Comparison of ENCODE assay signal across 23 cellular contexts in genomic region chr7:14673202-14673601, GRCh38.
"Had no signal": no experiment of that assay in that cellular context is flagged by ENCODE, and none has a peak within 500 bp of the region (broad histone marks: within the 10 kb centered on the region; RNA-seq: fewer than 3 reads in every experiment).

No MANE protein-coding gene starts in this region.

- H3K36me3 ChIP-seq: SJSA1 had no signal

- H3K9me3 ChIP-seq: SJSA1 had no signal

- H3K4me3 ChIP-seq: K562, SJSA1, SK-N-MC had no signal

- DNase-seq: Kasumi-1, MM.1S, NCI-H1092 treated with DMSO at 0.1 percent for 48 hours, NCI-H1436, NCI-H1694 treated with DMSO at 0.1 percent for 48 hours, NCI-H1930, NCI-H2107, NCI-H226, NCI-H446, NCI-H510A, NCI-H524 treated with DMSO at 0.1 percent for 48 hours, NCI-H774, Right ventricle myocardium superior, RPMI8226, SIG-M5, T-cell had no signal

- H3K27ac ChIP-seq: HL-60, KMS-11, SJSA1, SK-N-MC had no signal

- FAIRE-seq: HTR-8/SVneo, K562, RCC 7860 had no signal

- H3K4me1 ChIP-seq: SJSA1 had no signal
